In the genomic region with DNA sequence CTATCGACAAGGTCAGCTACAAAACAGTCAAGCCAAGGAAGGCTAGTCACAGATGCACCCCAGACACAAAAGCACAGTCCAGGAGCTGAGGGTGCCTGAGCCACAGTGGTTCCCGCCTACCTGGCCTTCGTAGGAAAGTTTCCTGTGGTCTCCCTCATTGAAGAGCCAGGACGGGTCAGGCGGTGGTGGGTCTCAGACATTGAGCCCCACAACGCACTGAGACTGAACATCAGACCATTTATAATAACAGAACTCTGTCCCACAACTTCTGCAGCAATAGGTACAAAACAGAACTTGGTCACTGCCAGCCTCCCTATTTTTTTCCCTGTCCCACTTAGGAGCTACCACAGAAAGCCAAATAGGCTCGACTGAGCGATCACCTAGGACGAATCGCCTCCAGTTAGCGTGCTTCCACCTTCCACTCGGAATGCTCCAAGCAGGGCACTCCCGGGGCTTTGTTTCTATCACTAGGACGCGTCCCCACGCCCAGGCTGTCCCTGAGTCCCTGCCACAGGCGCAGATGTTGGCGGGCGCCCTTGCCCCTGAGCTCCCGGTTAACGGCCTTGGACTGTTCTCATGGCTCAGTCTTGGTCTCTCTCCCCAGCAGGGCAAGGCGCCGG, we compare ENCODE assay signal across 8 cellular contexts. TPM values are rescaled to one million over a fixed set of nuclear protein-coding genes. Genes with fewer than 3 reads are reported as not detected.
DNase-seq lines count a peak whose midpoint lies in the region; ATAC-seq and TF ChIP-seq lines count a peak whose summit lies in the region.

No MANE protein-coding gene starts in this region.

- peak overlapping the region; percentile 96 for H3K27ac Mint-ChIP-seq in effector memory CD8-positive, alpha-beta T cell
- H3K27ac Mint-ChIP-seq in naive thymus-derived CD8-positive, alpha-beta T cell, result peak overlapping the region; percentile 86 to 95 (median 92)

- no peak for ATAC-seq in effector memory CD8-positive, alpha-beta T cell (replicated peaks)
- ATAC-seq in naive thymus-derived CD8-positive, alpha-beta T cell, result peak in 1 of 2 donors; percentile 5
- ATAC-seq in GM21576 (IDR thresholded peaks at IDR 0.05; ENCODE audit: unreplicated experiment) (no peak), HG02981 (IDR thresholded peaks at IDR 0.05; ENCODE audit: unreplicated experiment) (no peak)

- peak overlapping the region; percentile 95 to 97 for H3K4me3 Mint-ChIP-seq in effector memory CD8-positive, alpha-beta T cell
- peak overlapping the region; percentile 90 to 97 (median 95) for H3K4me3 Mint-ChIP-seq in naive thymus-derived CD8-positive, alpha-beta T cell

- DNase-seq in GM20000 (ENCODE audit: low spot score) (peak; percentile 37), NCI-H748 (lab: John Stamatoyannopoulos, UW; ENCODE audit: unreplicated experiment) (peak; percentile 82), NCI-H2171 treated with DMSO at 0.1 percent for 48 hours (lab: John Stamatoyannopoulos, UW) (no peak), dedifferentiated amniotic fluid mesenchymal stem cell (ENCODE audit: extremely low spot score) (no peak)
- no peak for DNase-seq in effector memory CD8-positive, alpha-beta T cell
- DNase-seq in naive thymus-derived CD8-positive, alpha-beta T cell, result peak in 1 of 10 donors; percentile 0

- POLR2A ChIA-PET in naive thymus-derived CD8-positive, alpha-beta T cell (lab: Charles Lee), result interaction anchor here (0.6 to 4.4 kb wide), 11 partner anchors 8 to 142 kb away, joined by 3 to 18 read pairs (median 4); partner anchors contain the start of genes ZNF274 and ZNF8

- peaks cover 1 to 7% of the 10 kb centered on the region in 2 donors for H3K9me3 Mint-ChIP-seq in effector memory CD8-positive, alpha-beta T cell
- H3K9me3 Mint-ChIP-seq in naive thymus-derived CD8-positive, alpha-beta T cell, result peaks cover 8 to 65% (median 34%) of the 10 kb centered on the region in 9 donors

- H3K27me3 Mint-ChIP-seq in effector memory CD8-positive, alpha-beta T cell, result no peaks in the 10 kb centered on the region
- H3K27me3 Mint-ChIP-seq in naive thymus-derived CD8-positive, alpha-beta T cell, result no peaks in the 10 kb centered on the region

- peaks cover 19 to 23% of the 10 kb centered on the region in 2 donors for H3K4me1 Mint-ChIP-seq in effector memory CD8-positive, alpha-beta T cell (ENCODE audit: low read depth in 2 of 2)
- peaks cover 19 to 35% (median 28%) of the 10 kb centered on the region in 4 donors for H3K4me1 Mint-ChIP-seq in naive thymus-derived CD8-positive, alpha-beta T cell

- no peak for TF ChIP-seq CTCF in GM20000 (IDR thresholded peaks at IDR 0.05; ENCODE audit: extremely low read depth, missing control alignments)

- peaks cover 24% of the 10 kb centered on the region for H3K36me3 Mint-ChIP-seq in effector memory CD8-positive, alpha-beta T cell (ENCODE audit: insufficient read depth)
- peaks cover 44 to 52% (median 45%) of the 10 kb centered on the region in 3 donors for H3K36me3 Mint-ChIP-seq in naive thymus-derived CD8-positive, alpha-beta T cell

RNA-seq across cellular contexts. Expression of gene ZNF544, which starts 0.6 kb away (rescaled TPM):
- 10 to 100 TPM; 57.4 to 60.1 TPM for total RNA-seq in naive thymus-derived CD8-positive, alpha-beta T cell
- 10 to 100 TPM; 19.5 to 35.2 (median 23.9) TPM for polyA plus RNA-seq in naive thymus-derived CD8-positive, alpha-beta T cell

RNA-seq across cellular contexts. Expression of gene ZNF274, which starts 45.2 kb away (rescaled TPM):
- total RNA-seq in naive thymus-derived CD8-positive, alpha-beta T cell, result 100 to 1,000 TPM; 110 to 119 TPM
- 10 to 100 TPM; 26.5 to 38.7 (median 34.9) TPM for polyA plus RNA-seq in naive thymus-derived CD8-positive, alpha-beta T cell

RNA-seq across cellular contexts. Expression of gene ZNF8, which starts 50.7 kb away (rescaled TPM):
- 10 to 100 TPM; 12.9 to 13.1 TPM for total RNA-seq in naive thymus-derived CD8-positive, alpha-beta T cell
- polyA plus RNA-seq in naive thymus-derived CD8-positive, alpha-beta T cell, result 1 to 10 TPM in 1 of 3 donors, under 1 TPM in 2; 0.44 to 1.1 (median 0.75) TPM

Comparison
In these comparisons a context has a peak if more than half of its experiments do, and no peak if none do; other contexts are left out.
1. DNase-seq: peak in GM20000 (single experiment) and NCI-H748 (single experiment); none in effector memory CD8-positive, alpha-beta T cell (0 of 3), NCI-H2171 treated with DMSO at 0.1 percent for 48 hours (single experiment) and dedifferentiated amniotic fluid mesenchymal stem cell (single experiment).